ENCODE assay signal across 11 cellular contexts in genomic region chr12:47306130-47306529, GRCh38.
"Had no signal": no experiment of that assay in that cellular context is flagged by ENCODE, and none has a peak within 500 bp of the region (broad histone marks: within the 10 kb centered on the region; RNA-seq: fewer than 3 reads in every experiment).

No MANE protein-coding gene starts in this region.

- H3K9me3 Mint-ChIP-seq: natural killer cell treated with Interleukin-12 subunit alpha and Interleukin-12 subunit beta and Interleukin-15 and Interleukin-18, amount 100 ng/mL, for 72 hours had no signal

- H3K36me3 Mint-ChIP-seq: natural killer cell treated with Interleukin-12 subunit alpha and Interleukin-12 subunit beta and Interleukin-15 and Interleukin-18, amount 100 ng/mL, for 72 hours had no signal

- ATAC-seq: activated CD8-positive, alpha-beta memory T cell treated with anti-CD3 and anti-CD28 coated beads, Interleukin-2, amount 10 ng/mL, durations not matched to agents 7 days and 5 days; left lobe of liver had no signal

- DNase-seq: amniotic stem cell, colonic mucosa, esophagus squamous epithelium, hippocampal formation, nucleus accumbens, retina had no signal

- H3K4me1 ChIP-seq: colonic mucosa had no signal

- H3K27me3 ChIP-seq: colonic mucosa, esophagus squamous epithelium, upper lobe of left lung had no signal

- H3K27me3 Mint-ChIP-seq: activated CD4-positive, alpha-beta T cell treated with anti-CD3 and anti-CD28 coated beads, Interleukin-2, amount 10 ng/mL, durations not matched to agents 7 days and 5 days; activated CD8-positive, alpha-beta memory T cell treated with anti-CD3 and anti-CD28 coated beads, Interleukin-2, amount 10 ng/mL, durations not matched to agents 7 days and 5 days; natural killer cell treated with Interleukin-12 subunit alpha and Interleukin-12 subunit beta and Interleukin-15 and Interleukin-18, amount 100 ng/mL, for 72 hours had no signal

- H3K4me3 ChIP-seq: colonic mucosa had no signal

- H3K36me3 ChIP-seq: colonic mucosa, esophagus squamous epithelium, upper lobe of left lung had no signal

- H3K9me3 ChIP-seq: colonic mucosa, esophagus squamous epithelium, upper lobe of left lung had no signal

- H3K27ac ChIP-seq: colonic mucosa, esophagus squamous epithelium, upper lobe of left lung had no signal
